Comparison of ENCODE assay signal across 14 cellular contexts in the genomic region with DNA sequence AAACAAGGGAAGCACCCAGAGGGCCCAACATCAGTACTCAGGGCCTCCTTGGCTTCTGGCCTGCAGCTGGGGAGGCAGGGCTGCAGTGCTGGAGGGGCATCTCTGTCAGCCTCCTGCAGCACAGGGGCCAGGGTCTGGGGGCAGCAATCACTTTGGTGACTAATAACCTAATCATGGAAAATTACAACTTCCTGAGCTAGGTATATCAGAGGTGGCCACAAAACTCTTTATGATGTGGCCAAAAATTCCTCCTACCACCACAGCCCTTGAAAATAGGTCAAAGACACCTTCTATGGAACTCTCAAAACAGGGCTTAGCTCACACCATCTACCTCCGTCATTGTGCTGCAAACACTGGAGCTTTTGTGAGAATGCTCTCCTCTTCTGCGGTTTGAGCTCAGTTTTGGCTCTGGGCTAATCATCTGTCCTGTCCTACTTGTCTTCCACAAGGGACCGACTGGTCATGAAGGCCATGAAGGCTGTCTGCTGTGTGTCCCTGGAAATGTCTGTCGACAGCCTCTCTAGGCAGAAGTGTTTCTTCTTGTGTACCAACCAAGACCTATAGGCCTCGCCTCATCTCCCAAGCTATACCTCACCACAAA. TPM values are rescaled to one million over a fixed set of nuclear protein-coding genes. Genes with fewer than 3 reads are reported as not detected.
DNase-seq lines count a peak whose midpoint lies in the region; ATAC-seq and TF ChIP-seq lines count a peak whose summit lies in the region.
"Had no signal": no experiment of that assay in that cellular context is flagged by ENCODE, and none has a peak within 500 bp of the region (broad histone marks: within the 10 kb centered on the region; RNA-seq: fewer than 3 reads in every experiment).

No MANE protein-coding gene starts in this region.

- H3K36me3 ChIP-seq in suprapubic skin: no peaks in the 10 kb centered on the region
- H3K36me3 ChIP-seq: tibial artery had no signal

- no peak for TF ChIP-seq POLR2A in suprapubic skin (IDR thresholded peaks at IDR 0.05)

- H3K9me3 Mint-ChIP-seq in activated CD4-positive, alpha-beta T cell treated with anti-CD3 and anti-CD28 coated beads, Interleukin-2, amount 10 ng/mL, durations not matched to agents 7 days and 5 days: no peaks in the 10 kb centered on the region
- no peaks in the 10 kb centered on the region for H3K9me3 Mint-ChIP-seq in stimulated activated memory B cell treated with anti-CD40 and anti-IgM and Interleukin-4, amounts not matched to agents 10 μg/mL and 1 μg/mL and 100 μg/mL, for 72 hours

- peaks cover 13% of the 10 kb centered on the region for H3K4me1 ChIP-seq in suprapubic skin

- no peaks in the 10 kb centered on the region for H3K27me3 ChIP-seq in suprapubic skin
- H3K27me3 ChIP-seq: tibial artery had no signal

- ATAC-seq in activated CD4-positive, CD25-positive, alpha-beta regulatory T cell treated with anti-CD3 and anti-CD28 coated beads, Interleukin-2, amount 50 U/mL, for 24 hours: peak; percentile 1 to 2
- ATAC-seq in stimulated activated memory B cell treated with anti-CD40 and anti-IgM and Interleukin-4, amounts not matched to agents 10 μg/mL and 1 μg/mL and 100 μg/mL, for 72 hours: peak; percentile 40
- ATAC-seq in GM18861 (IDR thresholded peaks at IDR 0.05; ENCODE audit: unreplicated experiment): no peak

- TF ChIP-seq EP300 in suprapubic skin (IDR thresholded peaks at IDR 0.05): no peak

- H3K9me3 ChIP-seq in suprapubic skin: no peaks in the 10 kb centered on the region
- H3K9me3 ChIP-seq: SK-N-SH, tibial artery had no signal

- H3K27ac Mint-ChIP-seq in activated CD4-positive, alpha-beta T cell treated with anti-CD3 and anti-CD28 coated beads, Interleukin-2, amount 10 ng/mL, durations not matched to agents 7 days and 5 days: peak overlapping the region; percentile 96
- peak overlapping the region; percentile 95 for H3K27ac Mint-ChIP-seq in stimulated activated memory B cell treated with anti-CD40 and anti-IgM and Interleukin-4, amounts not matched to agents 10 μg/mL and 1 μg/mL and 100 μg/mL, for 72 hours

- POLR2A ChIA-PET in activated CD4-positive, alpha-beta T cell treated with anti-CD3 and anti-CD28 coated beads, Interleukin-2, amount 10 ng/mL, durations not matched to agents 7 days and 5 days (lab: Charles Lee): no interaction called here

- no peak overlapping the region for H3K4me3 Mint-ChIP-seq in activated CD4-positive, alpha-beta T cell treated with anti-CD3 and anti-CD28 coated beads, Interleukin-2, amount 10 ng/mL, durations not matched to agents 7 days and 5 days
- peak overlapping the region; percentile 25 for H3K4me3 Mint-ChIP-seq in stimulated activated memory B cell treated with anti-CD40 and anti-IgM and Interleukin-4, amounts not matched to agents 10 μg/mL and 1 μg/mL and 100 μg/mL, for 72 hours

- no peaks in the 10 kb centered on the region for H3K27me3 Mint-ChIP-seq in activated CD4-positive, alpha-beta T cell treated with anti-CD3 and anti-CD28 coated beads, Interleukin-2, amount 10 ng/mL, durations not matched to agents 7 days and 5 days
- H3K27me3 Mint-ChIP-seq in stimulated activated memory B cell treated with anti-CD40 and anti-IgM and Interleukin-4, amounts not matched to agents 10 μg/mL and 1 μg/mL and 100 μg/mL, for 72 hours: no peaks in the 10 kb centered on the region

- H3K4me1 Mint-ChIP-seq in activated CD4-positive, alpha-beta T cell treated with anti-CD3 and anti-CD28 coated beads, Interleukin-2, amount 10 ng/mL, durations not matched to agents 7 days and 5 days: peaks cover 78% of the 10 kb centered on the region
- H3K4me1 Mint-ChIP-seq in stimulated activated memory B cell treated with anti-CD40 and anti-IgM and Interleukin-4, amounts not matched to agents 10 μg/mL and 1 μg/mL and 100 μg/mL, for 72 hours: peaks cover 79% of the 10 kb centered on the region

- H3K36me3 Mint-ChIP-seq in activated CD4-positive, alpha-beta T cell treated with anti-CD3 and anti-CD28 coated beads, Interleukin-2, amount 10 ng/mL, durations not matched to agents 7 days and 5 days (ENCODE audit: low read depth): peaks cover 6% of the 10 kb centered on the region
- H3K36me3 Mint-ChIP-seq in stimulated activated memory B cell treated with anti-CD40 and anti-IgM and Interleukin-4, amounts not matched to agents 10 μg/mL and 1 μg/mL and 100 μg/mL, for 72 hours: no peaks in the 10 kb centered on the region

- CTCF ChIA-PET in activated CD4-positive, alpha-beta T cell treated with anti-CD3 and anti-CD28 coated beads, Interleukin-2, amount 10 ng/mL, durations not matched to agents 7 days and 5 days (lab: Charles Lee): interaction anchor here (0.5 to 2.5 kb wide), 7 partner anchors 9 to 304 kb away, joined by 3 to 13 read pairs (median 3); no protein-coding TSS in a partner anchor

- WGBS in suprapubic skin: 95% methylated on average over 5 of the region's 5 CpGs

- H3K27ac ChIP-seq in suprapubic skin: no peak overlapping the region

- no peak overlapping the region for H3K4me3 ChIP-seq in suprapubic skin
- H3K4me3 ChIP-seq: tibial artery had no signal

- TF ChIP-seq CTCF in suprapubic skin (IDR thresholded peaks at IDR 0.05): no peak

- DNase-seq in activated CD4-positive, CD25-positive, alpha-beta regulatory T cell (lab: John Stamatoyannopoulos, UW): no peak
- no peak for DNase-seq in activated CD4-positive, alpha-beta T cell treated with anti-CD3 and anti-CD28 coated beads, Interleukin-2, amount 10 ng/mL, durations not matched to agents 7 days and 5 days
- DNase-seq in central memory CD4-positive, alpha-beta T cell: peak; percentile 65
- DNase-seq in NCI-H1048 (lab: John Stamatoyannopoulos, UW) (no peak), suprapubic skin (ENCODE audit: low spot score in 2 of 2) (no peak)
- DNase-seq: foreskin fibroblast, NCI-H146, SK-N-SH, tibial artery had no signal

RNA-seq across cellular contexts. Expression of gene CSF2, which starts 28.6 kb away (rescaled TPM):
- 1 to 10 TPM; 2.9 to 4.7 TPM for total RNA-seq in activated CD4-positive, alpha-beta T cell treated with anti-CD3 and anti-CD28 coated beads, Interleukin-2, amount 10 ng/mL, durations not matched to agents 7 days and 5 days
- not detected for total RNA-seq in suprapubic skin

RNA-seq across cellular contexts. Expression of gene IL3, which starts 41.7 kb away (rescaled TPM):
- total RNA-seq in activated CD4-positive, alpha-beta T cell treated with anti-CD3 and anti-CD28 coated beads, Interleukin-2, amount 10 ng/mL, durations not matched to agents 7 days and 5 days: under 1 TPM; 0.20 to 0.40 TPM
- not detected for total RNA-seq in suprapubic skin
- total RNA-seq: A172, lung microvascular endothelial cell had no signal
